15 cellular contexts compared by ENCODE assay signal in genomic region chr5:89315194-89315593, GRCh38.
DNase-seq lines count a peak whose midpoint lies in the region; ATAC-seq and TF ChIP-seq lines count a peak whose summit lies in the region.
"Had no signal": no experiment of that assay in that cellular context is flagged by ENCODE, and none has a peak within 500 bp of the region (broad histone marks: within the 10 kb centered on the region; RNA-seq: fewer than 3 reads in every experiment).

No MANE protein-coding gene starts in this region.

- no peak overlapping the region for H3K4me3 ChIP-seq in right lobe of liver
- no peak overlapping the region for H3K4me3 ChIP-seq in upper lobe of left lung

- CTCF ChIA-PET in activated CD8-positive, alpha-beta T cell treated with anti-CD3 and anti-CD28 coated beads for 36 hours (lab: Charles Lee), result no interaction called here
- CTCF ChIA-PET in activated CD8-positive, alpha-beta T cell treated with anti-CD3 and anti-CD28 coated beads, Interleukin-2, amount 10 ng/mL, durations not matched to agents 7 days and 5 days (lab: Charles Lee), result no interaction called here
- CTCF ChIA-PET in activated CD4-positive, alpha-beta memory T cell treated with anti-CD3 and anti-CD28 coated beads for 36 hours (lab: Charles Lee), result no interaction called here

- H3K4me1 Mint-ChIP-seq in activated CD8-positive, alpha-beta T cell treated with anti-CD3 and anti-CD28 coated beads for 36 hours (ENCODE audit: low read depth), result peaks cover 22% of the 10 kb centered on the region
- H3K4me1 Mint-ChIP-seq in activated CD8-positive, alpha-beta T cell treated with anti-CD3 and anti-CD28 coated beads, Interleukin-2, amount 10 ng/mL, durations not matched to agents 7 days and 5 days (ENCODE audit: low read depth), result peaks cover 7% of the 10 kb centered on the region
- no peaks in the 10 kb centered on the region for H3K4me1 Mint-ChIP-seq in activated CD4-positive, alpha-beta memory T cell treated with anti-CD3 and anti-CD28 coated beads for 36 hours (ENCODE audit: low read depth)
- H3K4me1 Mint-ChIP-seq: H9 had no signal

- H3K36me3 Mint-ChIP-seq in activated CD8-positive, alpha-beta T cell treated with anti-CD3 and anti-CD28 coated beads for 36 hours (ENCODE audit: low read depth), result no peaks in the 10 kb centered on the region
- no peaks in the 10 kb centered on the region for H3K36me3 Mint-ChIP-seq in activated CD8-positive, alpha-beta T cell treated with anti-CD3 and anti-CD28 coated beads, Interleukin-2, amount 10 ng/mL, durations not matched to agents 7 days and 5 days (ENCODE audit: low read depth)
- no peaks in the 10 kb centered on the region for H3K36me3 Mint-ChIP-seq in activated CD4-positive, alpha-beta memory T cell treated with anti-CD3 and anti-CD28 coated beads for 36 hours

- H3K27ac ChIP-seq in right lobe of liver (no peak overlapping the region), upper lobe of left lung (no peak overlapping the region)
- H3K27ac ChIP-seq: RWPE1 had no signal

- H3K4me1 ChIP-seq in right lobe of liver, result peaks cover 0 to 11% (median 0%) of the 10 kb centered on the region in 4 donors
- H3K4me1 ChIP-seq in upper lobe of left lung, result peaks cover 0 to 10% (median 2%) of the 10 kb centered on the region in 4 donors

- intact Hi-C loops in activated CD8-positive, alpha-beta T cell treated with anti-CD3 and anti-CD28 coated beads for 36 hours (cut with micrococcal nuclease), result no loop called here
- intact Hi-C loops in right lobe of liver (cut with DNase I), result no loop called here
- intact Hi-C loops in activated CD4-positive, alpha-beta memory T cell treated with anti-CD3 and anti-CD28 coated beads for 36 hours (cut with micrococcal nuclease), result no loop called here

- TF ChIP-seq EP300 in upper lobe of left lung (IDR thresholded peaks at IDR 0.05), result peak in 3 of 4 donors; percentile 35 to 74 (median 63)

- 21% methylated on average over 6 of the region's 6 CpGs for WGBS in right lobe of liver (ENCODE audit: insufficient coverage, low coverage, low lambda C conversion rate, missing lambda C conversion rate)
- WGBS in upper lobe of left lung, 2 donors, result 64 to 73% methylated on average over 6 of the region's 6 CpGs

- H3K27me3 Mint-ChIP-seq in activated CD8-positive, alpha-beta T cell treated with anti-CD3 and anti-CD28 coated beads for 36 hours, result no peaks in the 10 kb centered on the region
- no peaks in the 10 kb centered on the region for H3K27me3 Mint-ChIP-seq in activated CD8-positive, alpha-beta T cell treated with anti-CD3 and anti-CD28 coated beads, Interleukin-2, amount 10 ng/mL, durations not matched to agents 7 days and 5 days (ENCODE audit: low read depth)
- H3K27me3 Mint-ChIP-seq in activated CD4-positive, alpha-beta memory T cell treated with anti-CD3 and anti-CD28 coated beads for 36 hours, result no peaks in the 10 kb centered on the region

- H3K36me3 ChIP-seq in right lobe of liver (no peaks in the 10 kb centered on the region), upper lobe of left lung (no peaks in the 10 kb centered on the region)

- H3K27ac Mint-ChIP-seq in activated CD8-positive, alpha-beta T cell treated with anti-CD3 and anti-CD28 coated beads for 36 hours, result peak overlapping the region; percentile 52
- no peak overlapping the region for H3K27ac Mint-ChIP-seq in activated CD8-positive, alpha-beta T cell treated with anti-CD3 and anti-CD28 coated beads, Interleukin-2, amount 10 ng/mL, durations not matched to agents 7 days and 5 days
- no peak overlapping the region for H3K27ac Mint-ChIP-seq in activated CD4-positive, alpha-beta memory T cell treated with anti-CD3 and anti-CD28 coated beads for 36 hours
- H3K27ac Mint-ChIP-seq: H9 had no signal

- no peaks in the 10 kb centered on the region for H3K9me3 Mint-ChIP-seq in activated CD8-positive, alpha-beta T cell treated with anti-CD3 and anti-CD28 coated beads for 36 hours
- no peaks in the 10 kb centered on the region for H3K9me3 Mint-ChIP-seq in activated CD8-positive, alpha-beta T cell treated with anti-CD3 and anti-CD28 coated beads, Interleukin-2, amount 10 ng/mL, durations not matched to agents 7 days and 5 days (ENCODE audit: insufficient read depth)
- no peaks in the 10 kb centered on the region for H3K9me3 Mint-ChIP-seq in activated CD4-positive, alpha-beta memory T cell treated with anti-CD3 and anti-CD28 coated beads for 36 hours
- H3K9me3 Mint-ChIP-seq: H9 had no signal

- no peak for ATAC-seq in activated CD8-positive, alpha-beta T cell treated with anti-CD3 and anti-CD28 coated beads for 36 hours
- no peak for ATAC-seq in activated CD8-positive, alpha-beta T cell treated with anti-CD3 and anti-CD28 coated beads, Interleukin-2, amount 10 ng/mL, durations not matched to agents 7 days and 5 days
- peak; percentile 77 to 95 (median 88) for ATAC-seq in right lobe of liver
- peak; percentile 58 to 69 for ATAC-seq in upper lobe of left lung (ENCODE audit: low FRiP score in 2 of 2)
- ATAC-seq: right cardiac atrium had no signal

- H3K27me3 ChIP-seq in right lobe of liver (no peaks in the 10 kb centered on the region), upper lobe of left lung (no peaks in the 10 kb centered on the region)

- H3K9me3 ChIP-seq in right lobe of liver (no peaks in the 10 kb centered on the region), upper lobe of left lung (no peaks in the 10 kb centered on the region)

- no peak overlapping the region for H3K4me3 Mint-ChIP-seq in activated CD8-positive, alpha-beta T cell treated with anti-CD3 and anti-CD28 coated beads for 36 hours
- H3K4me3 Mint-ChIP-seq in activated CD8-positive, alpha-beta T cell treated with anti-CD3 and anti-CD28 coated beads, Interleukin-2, amount 10 ng/mL, durations not matched to agents 7 days and 5 days, result no peak overlapping the region
- no peak overlapping the region for H3K4me3 Mint-ChIP-seq in activated CD4-positive, alpha-beta memory T cell treated with anti-CD3 and anti-CD28 coated beads for 36 hours
- H3K4me3 Mint-ChIP-seq: H9 had no signal

- TF ChIP-seq CTCF in activated CD8-positive, alpha-beta T cell treated with anti-CD3 and anti-CD28 coated beads for 36 hours (IDR thresholded peaks at IDR 0.05), result no peak
- no peak for TF ChIP-seq CTCF in right lobe of liver (IDR thresholded peaks at IDR 0.05)
- TF ChIP-seq CTCF in upper lobe of left lung (IDR thresholded peaks at IDR 0.05), result no peak

- TF ChIP-seq POLR2A in right lobe of liver (IDR thresholded peaks at IDR 0.05), result no peak
- no peak for TF ChIP-seq POLR2A in upper lobe of left lung (IDR thresholded peaks at IDR 0.05)

- POLR2A ChIA-PET in activated CD8-positive, alpha-beta T cell treated with anti-CD3 and anti-CD28 coated beads for 36 hours (lab: Charles Lee), result no interaction called here
- POLR2A ChIA-PET in activated CD8-positive, alpha-beta T cell treated with anti-CD3 and anti-CD28 coated beads, Interleukin-2, amount 10 ng/mL, durations not matched to agents 7 days and 5 days (lab: Charles Lee), result no interaction called here
- POLR2A ChIA-PET in activated CD4-positive, alpha-beta memory T cell treated with anti-CD3 and anti-CD28 coated beads for 36 hours (lab: Charles Lee), result no interaction called here

- no peak for DNase-seq in activated CD8-positive, alpha-beta T cell treated with anti-CD3 and anti-CD28 coated beads for 36 hours
- no peak for DNase-seq in activated CD8-positive, alpha-beta T cell treated with anti-CD3 and anti-CD28 coated beads, Interleukin-2, amount 10 ng/mL, durations not matched to agents 7 days and 5 days
- DNase-seq in astrocyte of the hippocampus (ENCODE audit: low read depth, low spot score) (peak; percentile 66), right lobe of liver (peak in 2 of 3 donors; percentile 62 to 65), upper lobe of left lung (peak in 1 of 2 donors; percentile 74), T-helper 2 cell (no peak)
- no peak for DNase-seq in stimulated activated CD4-positive, alpha-beta T cell treated with anti-CD3 and anti-CD28 coated beads, Interleukin-4, amount 100 ng/mL, for 24 hours
- no peak for DNase-seq in activated CD4-positive, alpha-beta memory T cell treated with anti-CD3 and anti-CD28 coated beads for 36 hours
- DNase-seq: activated CD4-positive, alpha-beta T cell treated with anti-CD3 and anti-CD28 coated beads for 1 hour; activated naive CD4-positive, alpha-beta T cell treated with Interleukin-2 at 50 U/mL for 16 hours; H9; islet precursor cell; NCI-H1048 had no signal

Comparison
In these comparisons a context has a peak if more than half of its experiments do, and no peak if none do; other contexts are left out.
1. ATAC-seq: peak in right lobe of liver (4 of 4) and upper lobe of left lung (2 of 2); none in activated CD8-positive, alpha-beta T cell treated with anti-CD3 and anti-CD28 coated beads for 36 hours (single experiment) and activated CD8-positive, alpha-beta T cell treated with anti-CD3 and anti-CD28 coated beads, Interleukin-2, amount 10 ng/mL, durations not matched to agents 7 days and 5 days (single experiment).
2. DNase-seq: peak in astrocyte of the hippocampus (single experiment) and right lobe of liver (2 of 3); none in activated CD8-positive, alpha-beta T cell treated with anti-CD3 and anti-CD28 coated beads for 36 hours (single experiment), activated CD8-positive, alpha-beta T cell treated with anti-CD3 and anti-CD28 coated beads, Interleukin-2, amount 10 ng/mL, durations not matched to agents 7 days and 5 days (single experiment), stimulated activated CD4-positive, alpha-beta T cell treated with anti-CD3 and anti-CD28 coated beads, Interleukin-4, amount 100 ng/mL, for 24 hours (single experiment), T-helper 2 cell (0 of 5) and activated CD4-positive, alpha-beta memory T cell treated with anti-CD3 and anti-CD28 coated beads for 36 hours (single experiment).